18 cellular contexts compared by ENCODE assay signal in genomic region chr1:3654549-3655281, GRCh38. TPM values are rescaled to one million over a fixed set of nuclear protein-coding genes. Genes with fewer than 3 reads are reported as not detected.
"Had no signal": no experiment of that assay in that cellular context is flagged by ENCODE, and none has a peak within 500 bp of the region (broad histone marks: within the 10 kb centered on the region; RNA-seq: fewer than 3 reads in every experiment).

No MANE protein-coding gene starts in this region.

- H3K27ac ChIP-seq: dorsolateral prefrontal cortex, gastrocnemius medialis, ovary, tibial nerve, vagina had no signal

- H3K4me3 ChIP-seq: dorsolateral prefrontal cortex, gastrocnemius medialis, ovary, tibial nerve, vagina had no signal

- H3K36me3 ChIP-seq: gastrocnemius medialis, ovary, tibial nerve, vagina had no signal

- DNase-seq: activated CD4-positive, alpha-beta T cell treated with anti-CD3 and anti-CD28 coated beads for 1 hour; activated CD4-positive, alpha-beta T cell treated with anti-CD3 and anti-CD28 coated beads, Interleukin-2, amount 50 U/mL, for 48 hours; activated naive CD4-positive, alpha-beta T cell treated with anti-CD3 and anti-CD28 coated beads, Interleukin-2, amount 50 U/mL, for 16 hours; erythroblast; islet precursor cell; ovary; stimulated activated CD4-positive, alpha-beta T cell treated with anti-CD3 and anti-CD28 coated beads, Interleukin-15, amount 100 ng/mL, for 24 hours; stimulated activated CD4-positive, alpha-beta T cell treated with anti-CD3 and anti-CD28 coated beads, Interleukin-4, amount 100 ng/mL, for 24 hours; stimulated activated naive CD4-positive, alpha-beta T cell; T-helper 1 cell; T1000 had no signal

- H3K9me3 ChIP-seq: gastrocnemius medialis, ovary, tibial nerve, vagina had no signal

- ATAC-seq: gastrocnemius medialis had no signal

RNA-seq across cellular contexts. Expression of gene TP73, which starts 2.4 kb away (rescaled TPM):
- total RNA-seq: mesenteric fat pad, skeletal muscle tissue had no signal
- polyA plus RNA-seq: neural cell had no signal
